In genomic region chr7:1537631-1538412, GRCh38 we compare ENCODE assay signal across 9 cellular contexts. TPM values are rescaled to one million over a fixed set of nuclear protein-coding genes. Genes with fewer than 3 reads are reported as not detected.
DNase-seq lines count a peak whose midpoint lies in the region; ATAC-seq and TF ChIP-seq lines count a peak whose summit lies in the region.
"Had no signal": no experiment of that assay in that cellular context is flagged by ENCODE, and none has a peak within 500 bp of the region (broad histone marks: within the 10 kb centered on the region; RNA-seq: fewer than 3 reads in every experiment).

No MANE protein-coding gene starts in this region.

- no peaks in the 10 kb centered on the region for H3K27me3 ChIP-seq in CD4-positive, alpha-beta T cell (ENCODE audit: control insufficient read depth, insufficient read depth, low read length)

- no peaks in the 10 kb centered on the region for H3K9me3 Mint-ChIP-seq in CD4-positive, alpha-beta T cell
- H3K9me3 Mint-ChIP-seq: memory B cell had no signal

- peaks cover 43% of the 10 kb centered on the region for H3K36me3 Mint-ChIP-seq in CD4-positive, alpha-beta T cell (ENCODE audit: low read depth)

- CTCF ChIA-PET in CD4-positive, alpha-beta T cell (lab: Charles Lee): no interaction called here

- TF ChIP-seq CTCF in CD4-positive, alpha-beta T cell (IDR thresholded peaks at IDR 0.05): no peak
- TF ChIP-seq CTCF in lower leg skin (IDR thresholded peaks at IDR 0.05): no peak

- H3K27ac ChIP-seq in CD4-positive, alpha-beta T cell (ENCODE audit: low read depth, low read length): no peak overlapping the region

- peak overlapping the region; percentile 45 for H3K4me3 Mint-ChIP-seq in CD4-positive, alpha-beta T cell
- H3K4me3 Mint-ChIP-seq: memory B cell had no signal

- H3K4me3 ChIP-seq in lower leg skin (ENCODE audit: low read depth, poor library complexity, severe bottlenecking): no peak overlapping the region

- no peaks in the 10 kb centered on the region for H3K27me3 Mint-ChIP-seq in CD4-positive, alpha-beta T cell
- H3K27me3 Mint-ChIP-seq: memory B cell had no signal

- WGBS in lower leg skin, 2 donors: 43 to 48% methylated on average over 25 to 46 of the region's 50 CpGs

- H3K27ac Mint-ChIP-seq in CD4-positive, alpha-beta T cell: no peak overlapping the region
- H3K27ac Mint-ChIP-seq: memory B cell had no signal

- DNase-seq in CD4-positive, alpha-beta T cell: no peak
- DNase-seq in NCI-H2227 (lab: John Stamatoyannopoulos, UW; ENCODE audit: unreplicated experiment) (peak; percentile 94), dedifferentiated amniotic fluid mesenchymal stem cell (ENCODE audit: extremely low spot score) (peak; percentile 85), lower leg skin (ENCODE audit: low spot score in 2 of 2) (peak; percentile 85 to 97), superior temporal gyrus (ENCODE audit: extremely low spot score) (peak; percentile 69), RPMI8226 (no peak), iPS-NIHi7 (ENCODE audit: extremely low spot score) (no peak), NCI-H345 treated with DMSO at 0.1 percent for 48 hours (lab: John Stamatoyannopoulos, UW; ENCODE audit: unreplicated experiment) (no peak)

- peaks cover 16% of the 10 kb centered on the region for H3K4me1 Mint-ChIP-seq in CD4-positive, alpha-beta T cell (ENCODE audit: low read depth)

- POLR2A ChIA-PET in CD4-positive, alpha-beta T cell (lab: Charles Lee): no interaction called here

- intact Hi-C loops in CD4-positive, alpha-beta T cell (cut with DNase I, micrococcal nuclease): no loop called here
- intact Hi-C loops in lower leg skin (cut with DNase I; ENCODE audit: low total_unique reads): no loop called here

- H3K9me3 ChIP-seq in CD4-positive, alpha-beta T cell (ENCODE audit: control insufficient read depth, low read length): no peaks in the 10 kb centered on the region

- TF ChIP-seq POLR2A in lower leg skin (IDR thresholded peaks at IDR 0.05): no peak

- no peak for ATAC-seq in CD4-positive, alpha-beta T cell (ENCODE audit: poor library complexity)

RNA-seq across cellular contexts. Expression of gene MAFK, which starts 7.3 kb away (rescaled TPM):
- 10 to 100 TPM; 60.1 to 65.0 TPM for total RNA-seq in CD4-positive, alpha-beta T cell
- 10 to 100 TPM; 47.7 to 72.8 (median 52.3) TPM for total RNA-seq in lower leg skin

RNA-seq across cellular contexts. Expression of gene TMEM184A, which starts 18.2 kb away (rescaled TPM):
- under 1 TPM in 1 of 2 experiments, not detected in 1; 0.06 TPM for total RNA-seq in CD4-positive, alpha-beta T cell
- 100 to 1,000 TPM in 3 of 4 donors, 10 to 100 TPM in 1; 70.5 to 177 (median 119) TPM for total RNA-seq in lower leg skin

RNA-seq across cellular contexts. Expression of gene PSMG3, which starts 32.0 kb away (rescaled TPM):
- 10 to 100 TPM; 13.3 to 13.8 TPM for total RNA-seq in CD4-positive, alpha-beta T cell
- total RNA-seq in lower leg skin: 10 to 100 TPM; 38.2 to 73.2 (median 60.7) TPM

RNA-seq across cellular contexts. Expression of gene INTS1, which starts 33.6 kb away (rescaled TPM):
- 10 to 100 TPM; 91.0 to 91.5 TPM for total RNA-seq in CD4-positive, alpha-beta T cell
- total RNA-seq in lower leg skin: 10 to 100 TPM; 45.9 to 70.6 (median 60.3) TPM

Comparison
In these comparisons a context has a peak if more than half of its experiments do, and no peak if none do; other contexts are left out.
1. DNase-seq: peak in NCI-H2227 (single experiment), dedifferentiated amniotic fluid mesenchymal stem cell (single experiment), lower leg skin (2 of 2) and superior temporal gyrus (single experiment); none in CD4-positive, alpha-beta T cell (0 of 10), RPMI8226 (single experiment), iPS-NIHi7 (single experiment) and NCI-H345 treated with DMSO at 0.1 percent for 48 hours (single experiment).
2. RNA of gene TMEM184A, which starts 18.2 kb away (total RNA-seq): 70.5 to 177 TPM in lower leg skin; 0.06 TPM in CD4-positive, alpha-beta T cell; every median in the first group is over 10 times any median in the second.